In the genomic region with DNA sequence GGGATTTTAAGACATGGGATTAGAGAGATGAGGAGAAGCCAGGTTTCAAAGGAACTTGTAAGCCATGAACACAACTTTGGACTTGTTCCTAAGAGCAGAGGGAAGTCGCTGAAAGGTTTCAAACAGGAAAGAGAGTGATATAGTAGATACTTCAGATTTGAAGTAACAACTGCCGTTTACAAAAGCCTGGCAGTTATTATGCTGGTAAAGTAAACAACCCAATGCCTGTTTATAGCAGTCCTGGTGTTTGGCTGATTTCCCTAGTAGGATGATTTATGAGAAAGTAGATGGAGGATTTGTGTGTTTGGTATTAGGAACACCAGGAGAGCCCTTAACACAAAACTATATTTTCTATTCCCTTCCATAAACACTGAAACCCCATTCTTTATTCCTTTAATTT, we compare ENCODE assay signal across 22 cellular contexts.
DNase-seq lines count a peak whose midpoint lies in the region; FAIRE-seq and TF ChIP-seq lines count a peak whose summit lies in the region.
"Had no signal": no experiment of that assay in that cellular context is flagged by ENCODE, and none has a peak within 500 bp of the region (broad histone marks: within the 10 kb centered on the region; RNA-seq: fewer than 3 reads in every experiment).

No MANE protein-coding gene starts in this region.

- FAIRE-seq in H1 (lab: Jason Lieb, UNC), result no peak
- FAIRE-seq: astrocyte, GM19239 had no signal

- no peaks in the 10 kb centered on the region for H3K79me2 ChIP-seq in H1 (ENCODE audit: control insufficient read depth in 1 of 2, insufficient read depth in 2 of 2, low read length in 2 of 2)
- H3K79me2 ChIP-seq: parathyroid adenoma had no signal

- no peak overlapping the region for H3K14ac ChIP-seq in H1 (ENCODE audit: insufficient read length)

- peaks cover 0 to 4% (median 0%) of the 10 kb centered on the region in 4 experiments; a peak in 1 of 7 replicates for H3K4me1 ChIP-seq in H1 (replicated peaks in 1 of 4; ENCODE audit: control insufficient read depth in 3 of 4, insufficient read depth in 4 of 4, low read length in 3 of 4)
- no peaks in the 10 kb centered on the region for H3K4me1 ChIP-seq in breast epithelium
- H3K4me1 ChIP-seq: gastrocnemius medialis, parathyroid adenoma, uterus had no signal

- no peak overlapping the region for H3K4me2 ChIP-seq in H1 (ENCODE audit: insufficient read depth in 1 of 2, low read depth in 2 of 2, low read length in 2 of 2)

- no peaks in the 10 kb centered on the region for H3K27me3 Mint-ChIP-seq in osteocyte (ENCODE audit: unreplicated experiment)
- H3K27me3 Mint-ChIP-seq: activated naive CD8-positive, alpha-beta T cell; natural killer cell treated with Interleukin-12 subunit alpha and Interleukin-12 subunit beta and Interleukin-15 and Interleukin-18, amount 100 ng/mL, for 72 hours had no signal

- no peak overlapping the region for H3K4me3 ChIP-seq in H1 (ENCODE audit: extremely low read depth in 1 of 4, insufficient read depth in 2 of 4, low read depth in 3 of 4, low read length in 4 of 4)
- H3K4me3 ChIP-seq in breast epithelium, result no peak overlapping the region
- H3K4me3 ChIP-seq: gastrocnemius medialis, uterus had no signal

- H3K79me1 ChIP-seq in H1 (ENCODE audit: low read depth, low read length), result no peaks in the 10 kb centered on the region

- TF ChIP-seq CTCF in H1 (IDR thresholded peaks at IDR 0.05; ENCODE audit: control extremely low read depth in 1 of 3, insufficient read depth in 1 of 3, low read depth in 1 of 3, low read length in 3 of 3) (no peak), osteocyte (IDR thresholded peaks at IDR 0.05) (no peak), breast epithelium (IDR thresholded peaks at IDR 0.05) (no peak)

- H3K4me1 Mint-ChIP-seq in osteocyte (ENCODE audit: unreplicated experiment), result no peaks in the 10 kb centered on the region
- H3K4me1 Mint-ChIP-seq: CD14-positive monocyte had no signal

- no peak overlapping the region for H4K91ac ChIP-seq in H1 (replicated peaks; ENCODE audit: insufficient read length, low read length)

- no peak overlapping the region for H4K8ac ChIP-seq in H1 (ENCODE audit: extremely low read depth, insufficient read depth, low read length)

- no peak overlapping the region for H3K27ac Mint-ChIP-seq in osteocyte (ENCODE audit: unreplicated experiment)
- H3K27ac Mint-ChIP-seq: activated naive CD8-positive, alpha-beta T cell; natural killer cell treated with Interleukin-12 subunit alpha and Interleukin-12 subunit beta and Interleukin-15 and Interleukin-18, amount 100 ng/mL, for 72 hours had no signal

- no peak overlapping the region for H2BK20ac ChIP-seq in H1 (ENCODE audit: low read length)

- peak; percentile 84 for DNase-seq in DMS79 (lab: John Stamatoyannopoulos, UW)
- DNase-seq in NCI-H146 (lab: John Stamatoyannopoulos, UW), result peak; percentile 37
- peak; percentile 29 for DNase-seq in NCI-H510A (lab: John Stamatoyannopoulos, UW)
- no peak for DNase-seq in H1 (ENCODE audit: low read depth in 1 of 2, low spot score in 2 of 2)
- DNase-seq in osteocyte (ENCODE audit: extremely low spot score, unreplicated experiment), result no peak
- no peak for DNase-seq in NCI-H524 (lab: John Stamatoyannopoulos, UW)
- DNase-seq in breast epithelium (ENCODE audit: low spot score in 2 of 2), result no peak
- DNase-seq in kidney glomerular epithelial cell (lab: John Stamatoyannopoulos, UW), result no peak
- DNase-seq: ACHN, erythroblast, gastrocnemius medialis, GOT3, IMR-90, midbrain, Right ventricle myocardium superior, uterus had no signal

- no peak overlapping the region for H3K4me3 Mint-ChIP-seq in osteocyte (ENCODE audit: unreplicated experiment)
- H3K4me3 Mint-ChIP-seq: activated naive CD8-positive, alpha-beta T cell; CD14-positive monocyte; natural killer cell treated with Interleukin-12 subunit alpha and Interleukin-12 subunit beta and Interleukin-15 and Interleukin-18, amount 100 ng/mL, for 72 hours had no signal

- POLR2A ChIA-PET in H1 (lab: Charles Lee; ENCODE audit: partially characterized antibody), result no interaction called here

- no peak for TF ChIP-seq POLR2A in H1 (IDR thresholded peaks at IDR 0.05; ENCODE audit: control extremely low read depth in 1 of 2, low read depth in 2 of 2, low read length in 2 of 2)
- TF ChIP-seq POLR2A in breast epithelium (IDR thresholded peaks at IDR 0.05), result no peak

- H3K18ac ChIP-seq in H1 (ENCODE audit: extremely low read depth, low read length), result no peak overlapping the region

- H3K9me3 Mint-ChIP-seq in osteocyte (ENCODE audit: unreplicated experiment), result peaks cover 16% of the 10 kb centered on the region

- H3K4ac ChIP-seq in H1 (replicated peaks; ENCODE audit: insufficient read length, low read depth, low read length), result no peak overlapping the region

- H3K27me3 ChIP-seq in H1 (replicated peaks in 1 of 4; ENCODE audit: control insufficient read depth in 3 of 4, extremely low read depth in 1 of 4, insufficient read depth in 3 of 4, low read length in 3 of 4), result no peaks in the 10 kb centered on the region
- H3K27me3 ChIP-seq in breast epithelium, result no peaks in the 10 kb centered on the region
- H3K27me3 ChIP-seq: gastrocnemius medialis, uterus had no signal

- no peaks in the 10 kb centered on the region for H4K20me1 ChIP-seq in H1 (replicated peaks in 1 of 2; ENCODE audit: control insufficient read depth in 1 of 2, insufficient read depth in 2 of 2, low read length in 2 of 2)

- no peak overlapping the region for H2BK120ac ChIP-seq in H1 (replicated peaks; ENCODE audit: low read depth, low read length)

- intact Hi-C loops in breast epithelium (cut with DNase I; ENCODE audit: low total_unique reads), result no loop called here

- no peaks in the 10 kb centered on the region for H3K9me3 ChIP-seq in H1 (ENCODE audit: insufficient read depth in 2 of 2, low read depth in 1 of 2, low read length in 1 of 2)
- no peaks in the 10 kb centered on the region for H3K9me3 ChIP-seq in breast epithelium
- H3K9me3 ChIP-seq: gastrocnemius medialis, uterus had no signal

- no peak overlapping the region for H2BK15ac ChIP-seq in H1 (ENCODE audit: low read length)

- H2BK12ac ChIP-seq in H1 (ENCODE audit: low read depth, low read length), result no peak overlapping the region

- no peaks in the 10 kb centered on the region for H3K23me2 ChIP-seq in H1 (ENCODE audit: low read depth, low read length)

- TF ChIP-seq EP300 in H1 (IDR thresholded peaks at IDR 0.05; ENCODE audit: borderline replicate concordance in 1 of 2, low read depth in 2 of 2, low read length in 2 of 2), result no peak

- no peak overlapping the region for H2BK5ac ChIP-seq in H1 (ENCODE audit: low read depth, low read length)

- no peak overlapping the region for H3K56ac ChIP-seq in H1 (replicated peaks; ENCODE audit: insufficient read length, low read depth, low read length)

- TF ChIP-seq RAD21 in H1 (IDR thresholded peaks at IDR 0.05 in 1 of 2, conservative IDR thresholded peaks at IDR 0.05 in 1 of 2; ENCODE audit: low read depth in 2 of 2, low read length in 2 of 2), result no peak

- no peaks in the 10 kb centered on the region for H3K36me3 ChIP-seq in H1 (ENCODE audit: control insufficient read depth in 2 of 4, insufficient read depth in 4 of 4, low read length in 3 of 4)
- H3K36me3 ChIP-seq in breast epithelium, result no peaks in the 10 kb centered on the region
- H3K36me3 ChIP-seq: gastrocnemius medialis, uterus had no signal

- H3K23ac ChIP-seq in H1 (ENCODE audit: insufficient read length), result no peak overlapping the region

- WGBS in H1 (ENCODE audit: extremely low coverage in 1 of 2, insufficient coverage in 1 of 2, insufficient read length in 1 of 2, insufficient replicate concordance in 2 of 2, low coverage in 1 of 2, low lambda C conversion rate in 2 of 2, missing lambda C conversion rate in 1 of 2), 2 experiments, result 92% methylated on average over 2 of the region's 2 CpGs; no CpG with 5 or more reads in 1 of the 2 experiments

- no peak overlapping the region for H4K5ac ChIP-seq in H1 (ENCODE audit: insufficient read length, low read depth, low read length)

- no peak overlapping the region for H3K9ac ChIP-seq in H1 (replicated peaks in 1 of 4; ENCODE audit: extremely low read depth in 1 of 4, low read depth in 3 of 4, low read length in 3 of 4)
- H3K9ac ChIP-seq: parathyroid adenoma had no signal

- no peak overlapping the region for H3K27ac ChIP-seq in H1 (ENCODE audit: low read depth, low read length)
- H3K27ac ChIP-seq in breast epithelium, result no peak overlapping the region
- H3K27ac ChIP-seq: gastrocnemius medialis, parathyroid adenoma, uterus had no signal

- H2AFZ ChIP-seq in H1 (ENCODE audit: low read length), result peak overlapping the region; percentile 59; the same call in 1 of the 2 replicates
- H2AFZ ChIP-seq: parathyroid adenoma had no signal

- H2AK5ac ChIP-seq in H1 (ENCODE audit: low read depth, low read length), result no peak overlapping the region

- no peaks in the 10 kb centered on the region for H3K36me3 Mint-ChIP-seq in osteocyte (ENCODE audit: unreplicated experiment)
- H3K36me3 Mint-ChIP-seq: activated naive CD8-positive, alpha-beta T cell; CD14-positive monocyte; natural killer cell treated with Interleukin-12 subunit alpha and Interleukin-12 subunit beta and Interleukin-15 and Interleukin-18, amount 100 ng/mL, for 72 hours had no signal

- CTCF ChIA-PET in H1 (lab: Charles Lee; ENCODE audit: partially characterized antibody), result interaction anchor here (0.6 to 1.1 kb wide), 3 partner anchors 18 to 762 kb away, joined by 3 to 4 read pairs (median 3); no protein-coding TSS in a partner anchor

TF ChIP-seq in H1, 55 proteins besides CTCF, POLR2A, EP300 and RAD21:
- TF ChIP-seq KDM1A (IDR thresholded peaks at IDR 0.05; ENCODE audit: borderline replicate concordance, low read length) (no peak), KDM5A (IDR thresholded peaks at IDR 0.05; ENCODE audit: low read length) (no peak), CEBPB (IDR thresholded peaks at IDR 0.05; ENCODE audit: low read depth, low read length) (no peak), ZNF274 (IDR thresholded peaks at IDR 0.05; ENCODE audit: borderline replicate concordance, extremely low read depth, low read length) (no peak), ASH2L (IDR thresholded peaks at IDR 0.05; ENCODE audit: low read length) (no peak), SP4 (IDR thresholded peaks at IDR 0.05; ENCODE audit: low read length) (no peak)
- TF ChIP-seq, protein P1, sequence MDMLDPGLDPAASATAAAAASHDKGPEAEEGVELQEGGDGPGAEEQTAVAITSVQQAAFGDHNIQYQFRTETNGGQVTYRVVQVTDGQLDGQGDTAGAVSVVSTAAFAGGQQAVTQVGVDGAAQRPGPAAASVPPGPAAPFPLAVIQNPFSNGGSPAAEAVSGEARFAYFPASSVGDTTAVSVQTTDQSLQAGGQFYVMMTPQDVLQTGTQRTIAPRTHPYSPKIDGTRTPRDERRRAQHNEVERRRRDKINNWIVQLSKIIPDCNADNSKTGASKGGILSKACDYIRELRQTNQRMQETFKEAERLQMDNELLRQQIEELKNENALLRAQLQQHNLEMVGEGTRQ (IDR thresholded peaks at IDR 0.05; ENCODE audit: low read length), result no peak
- TF ChIP-seq, protein P2, sequence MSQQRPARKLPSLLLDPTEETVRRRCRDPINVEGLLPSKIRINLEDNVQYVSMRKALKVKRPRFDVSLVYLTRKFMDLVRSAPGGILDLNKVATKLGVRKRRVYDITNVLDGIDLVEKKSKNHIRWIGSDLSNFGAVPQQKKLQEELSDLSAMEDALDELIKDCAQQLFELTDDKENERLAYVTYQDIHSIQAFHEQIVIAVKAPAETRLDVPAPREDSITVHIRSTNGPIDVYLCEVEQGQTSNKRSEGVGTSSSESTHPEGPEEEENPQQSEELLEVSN (IDR thresholded peaks at IDR 0.05), result no peak

Comparison
In these comparisons a context has a peak if more than half of its experiments do, and no peak if none do; other contexts are left out.
1. DNase-seq: peak in DMS79 (single experiment), NCI-H146 (single experiment) and NCI-H510A (single experiment); none in H1 (0 of 2), osteocyte (single experiment), NCI-H524 (0 of 2), breast epithelium (0 of 2) and kidney glomerular epithelial cell (single experiment).